6 cellular contexts compared by ENCODE assay signal in genomic region chr22:17034532-17034931, GRCh38. TPM values are rescaled to one million over a fixed set of nuclear protein-coding genes. Genes with fewer than 3 reads are reported as not detected.
"Had no signal": no experiment of that assay in that cellular context is flagged by ENCODE, and none has a peak within 500 bp of the region (broad histone marks: within the 10 kb centered on the region; RNA-seq: fewer than 3 reads in every experiment).

No MANE protein-coding gene starts in this region.

RNA-seq across cellular contexts. Expression of gene GAB4, which starts 26.5 kb away (rescaled TPM):
- total RNA-seq: M059J, PC-3, Peyer's patch, Right ventricle myocardium superior, SJSA1 had no signal
- polyA plus RNA-seq: SK-N-SH had no signal
